In the genomic region with DNA sequence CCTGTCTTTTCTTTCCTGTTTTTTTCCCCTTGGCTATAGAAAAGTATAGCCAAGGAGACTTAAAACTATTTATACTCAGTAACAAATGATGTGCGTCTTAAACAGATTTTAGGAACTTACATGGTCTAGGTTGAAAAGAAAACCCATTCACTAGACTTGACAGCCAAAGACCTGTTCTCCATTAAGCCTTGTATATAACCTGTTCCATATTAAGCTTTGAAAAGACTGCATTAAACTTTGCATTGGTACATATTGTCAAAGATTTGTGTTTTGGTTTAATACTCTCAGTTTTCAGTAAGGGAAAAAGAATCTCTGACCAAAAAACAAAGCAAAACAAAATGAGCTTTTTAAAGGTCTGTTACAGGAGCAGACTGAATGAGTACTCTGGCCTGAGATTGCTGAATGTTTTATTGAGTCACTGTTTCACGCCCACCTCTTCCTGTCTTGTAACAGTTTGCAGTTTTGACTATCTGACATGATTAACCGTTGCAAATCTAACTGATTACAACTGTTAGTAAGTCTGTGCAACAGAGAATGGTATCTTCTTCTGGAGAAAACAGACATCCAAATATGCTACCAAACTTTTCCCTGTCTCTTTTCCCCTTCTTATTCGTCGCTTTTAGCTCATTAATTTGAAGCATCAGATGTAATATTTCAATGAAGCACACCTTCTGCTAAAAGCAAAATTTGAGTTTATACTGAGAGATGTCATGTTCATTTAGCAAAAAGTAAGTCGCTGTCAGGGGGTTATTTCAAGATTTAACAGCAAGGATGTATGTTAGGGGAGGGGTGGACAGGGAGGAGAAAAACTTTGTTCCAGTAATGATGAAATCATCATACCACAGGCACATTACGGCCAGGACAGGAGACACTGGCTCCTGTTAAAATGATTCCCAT, we compare ENCODE assay signal across 8 cellular contexts. TPM values are rescaled to one million over a fixed set of nuclear protein-coding genes. Genes with fewer than 3 reads are reported as not detected.
DNase-seq lines count a peak whose midpoint lies in the region; ATAC-seq and TF ChIP-seq lines count a peak whose summit lies in the region.

No MANE protein-coding gene starts in this region.

- peak; percentile 39 for DNase-seq in Caki2 (ENCODE audit: low read depth)
- peak; percentile 24 for DNase-seq in activated naive CD4-positive, alpha-beta T cell treated with anti-CD3 and anti-CD28 coated beads, Interleukin-2, amount 10 ng/mL, durations not matched to agents 7 days and 5 days
- no peak for DNase-seq in left lung
- no peak for DNase-seq in NCI-H82 (lab: John Stamatoyannopoulos, UW)
- DNase-seq in NCI-H2107 treated with DMSO at 0.1 percent for 48 hours (lab: John Stamatoyannopoulos, UW; ENCODE audit: unreplicated experiment) = no peak
- DNase-seq in mesenteric fat pad (ENCODE audit: low spot score) = no peak

- ATAC-seq in HG03521 (IDR thresholded peaks at IDR 0.05; ENCODE audit: unreplicated experiment) (peak; percentile 50), left lung (peak; percentile 78), GM21528 (IDR thresholded peaks at IDR 0.05; ENCODE audit: low FRiP score, unreplicated experiment) (no peak)

- in situ Hi-C loops in Caki2 (cut with HindIII; ENCODE audit: low pct_unique_long_range_greater_than_20kb, low sequenced_read_pairs) = no loop called here

- peaks cover 13 to 53% of the 10 kb centered on the region in 2 donors for H3K4me1 ChIP-seq in left lung

- intact Hi-C loops in left lung (cut with DNase I) = no loop called here

- H3K27me3 Mint-ChIP-seq in activated naive CD4-positive, alpha-beta T cell treated with anti-CD3 and anti-CD28 coated beads, Interleukin-2, amount 10 ng/mL, durations not matched to agents 7 days and 5 days = no peaks in the 10 kb centered on the region

- TF ChIP-seq CTCF in left lung (IDR thresholded peaks at IDR 0.05) = no peak

- no peaks in the 10 kb centered on the region for H3K36me3 ChIP-seq in left lung

- no peak overlapping the region for H3K4me3 Mint-ChIP-seq in activated naive CD4-positive, alpha-beta T cell treated with anti-CD3 and anti-CD28 coated beads, Interleukin-2, amount 10 ng/mL, durations not matched to agents 7 days and 5 days

- H3K9me3 Mint-ChIP-seq in activated naive CD4-positive, alpha-beta T cell treated with anti-CD3 and anti-CD28 coated beads, Interleukin-2, amount 10 ng/mL, durations not matched to agents 7 days and 5 days = no peaks in the 10 kb centered on the region

- peak overlapping the region; percentile 49 to 59 for H3K27ac ChIP-seq in left lung

- no peaks in the 10 kb centered on the region for H3K9me3 ChIP-seq in left lung

- no peak overlapping the region for H3K4me3 ChIP-seq in left lung

- peak overlapping the region; percentile 42 for H3K27ac Mint-ChIP-seq in activated naive CD4-positive, alpha-beta T cell treated with anti-CD3 and anti-CD28 coated beads, Interleukin-2, amount 10 ng/mL, durations not matched to agents 7 days and 5 days

- no peaks in the 10 kb centered on the region for H3K27me3 ChIP-seq in left lung

- peaks cover 46% of the 10 kb centered on the region for H3K4me1 Mint-ChIP-seq in activated naive CD4-positive, alpha-beta T cell treated with anti-CD3 and anti-CD28 coated beads, Interleukin-2, amount 10 ng/mL, durations not matched to agents 7 days and 5 days

- CTCF ChIA-PET in activated naive CD4-positive, alpha-beta T cell treated with anti-CD3 and anti-CD28 coated beads, Interleukin-2, amount 10 ng/mL, durations not matched to agents 7 days and 5 days (lab: Charles Lee) = interaction anchor here (0.6 to 1.4 kb wide), 3 partner anchors 30 to 486 kb away, joined by 3 to 6 read pairs (median 3); no protein-coding TSS in a partner anchor

- H3K36me3 Mint-ChIP-seq in activated naive CD4-positive, alpha-beta T cell treated with anti-CD3 and anti-CD28 coated beads, Interleukin-2, amount 10 ng/mL, durations not matched to agents 7 days and 5 days = peaks cover 1% of the 10 kb centered on the region

RNA-seq across cellular contexts. Expression of a gene that starts 59.1 kb away (rescaled TPM):
- total RNA-seq in Caki2 (2014; rRNA removed; shearing (Covaris generic); ENCODE audit: low replicate concordance) = 6.4 and 14.8 TPM in 2 replicates
- total RNA-seq in left lung (1 to 10 TPM; 4.7 to 5.4 TPM), mesenteric fat pad (5.0 TPM)

Comparison
In these comparisons a context has a peak if more than half of its experiments do, and no peak if none do; other contexts are left out.
1. DNase-seq: peak in Caki2 (single experiment) and activated naive CD4-positive, alpha-beta T cell treated with anti-CD3 and anti-CD28 coated beads, Interleukin-2, amount 10 ng/mL, durations not matched to agents 7 days and 5 days (single experiment); none in left lung (0 of 2), NCI-H82 (single experiment), NCI-H2107 treated with DMSO at 0.1 percent for 48 hours (single experiment) and mesenteric fat pad (single experiment).